Comparison of ENCODE assay signal across 8 cellular contexts in the genomic region with DNA sequence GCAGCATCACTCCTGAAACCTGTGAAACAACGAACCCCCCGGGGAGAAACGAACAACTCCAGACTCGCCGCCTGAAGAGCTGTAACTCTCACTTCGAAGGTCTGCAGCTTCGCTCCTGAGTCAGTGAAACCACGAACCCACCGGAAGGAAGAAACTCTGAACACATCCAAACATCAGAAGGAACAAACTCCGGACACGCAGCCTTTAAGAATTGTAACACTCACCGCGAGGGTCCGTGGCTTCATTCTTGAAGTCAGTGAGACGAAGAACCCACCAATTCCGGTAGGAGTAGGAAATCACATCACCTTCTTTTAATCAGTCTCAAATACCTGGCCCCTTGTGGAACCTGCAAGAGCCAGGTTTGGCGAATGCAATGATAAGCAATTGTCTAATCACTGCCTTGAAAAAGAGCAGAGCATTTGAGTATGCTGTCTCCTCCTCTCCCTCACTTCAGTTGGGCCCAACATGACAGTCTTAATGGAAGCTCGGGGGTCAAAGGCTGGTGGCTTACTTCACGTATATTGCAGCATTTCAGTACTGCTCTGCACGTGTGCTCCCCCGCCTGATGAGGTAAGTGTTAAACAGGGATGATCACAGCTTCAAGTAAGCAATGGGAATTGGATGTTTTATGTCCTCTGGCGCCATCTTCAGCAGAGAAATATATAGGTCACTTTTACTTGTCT. TPM values are rescaled to one million over a fixed set of nuclear protein-coding genes. Genes with fewer than 3 reads are reported as not detected.
A peak's percentile ranks its signal among the peaks of the same experiment; 100 is the strongest.
DNase-seq lines count a peak whose midpoint lies in the region; ATAC-seq, FAIRE-seq and TF ChIP-seq lines count a peak whose summit lies in the region.

No MANE protein-coding gene starts in this region.

- no peak overlapping the region for H3K27ac Mint-ChIP-seq in neural crest cell (ENCODE audit: unreplicated experiment)

- H3K9me3 ChIP-seq in OCI-LY1 (ENCODE audit: low read length) (no peaks in the 10 kb centered on the region), esophagus squamous epithelium (no peaks in the 10 kb centered on the region), thyroid gland (no peaks in the 10 kb centered on the region)

- no peaks in the 10 kb centered on the region for H3K4me1 Mint-ChIP-seq in neural crest cell

- no peaks in the 10 kb centered on the region for H3K9me2 ChIP-seq in OCI-LY1 (ENCODE audit: low read depth, low read length)

- no peak overlapping the region for H3K9ac ChIP-seq in OCI-LY1 (ENCODE audit: low read length)

- peak; percentile 96 for FAIRE-seq in G401.6 (lab: Jason Lieb, UNC)

- H3K4me1 ChIP-seq in OCI-LY1 (ENCODE audit: insufficient read depth, low read length, severe bottlenecking) (no peaks in the 10 kb centered on the region), esophagus squamous epithelium (peaks cover 0 to 9% (median 0%) of the 10 kb centered on the region in 3 donors), thyroid gland (no peaks in the 10 kb centered on the region)

- peak overlapping the region; percentile 30 for H3K4me3 ChIP-seq in Jurkat, Clone E6-1 (ENCODE audit: low read length)
- H3K4me3 ChIP-seq in OCI-LY1 (ENCODE audit: low read depth, low read length, poor library complexity, severe bottlenecking) (no peak overlapping the region), esophagus squamous epithelium (peak overlapping the region in 1 of 4 donors; percentile 10), thyroid gland (replicated peaks in 1 of 3) (no peak overlapping the region)

- DNase-seq in Jurkat, Clone E6-1 (ENCODE audit: low read depth, low spot score): peak; percentile 93
- DNase-seq in activated T-cell treated with anti-CD3 and anti-CD28 coated beads for 24 hours (ENCODE audit: low read depth) (peak; percentile 58), esophagus squamous epithelium (lab: John Stamatoyannopoulos, UW) (no peak), neural crest cell (ENCODE audit: low read depth, low spot score) (peak; percentile 36), thyroid gland (peak; percentile 26 to 34)

- peaks cover 35% of the 10 kb centered on the region for H3K27me3 Mint-ChIP-seq in neural crest cell (ENCODE audit: low read depth)

- H3K9me3 Mint-ChIP-seq in neural crest cell: no peaks in the 10 kb centered on the region

- no peaks in the 10 kb centered on the region for H3K36me3 Mint-ChIP-seq in neural crest cell (ENCODE audit: low read depth)

- peak; percentile 74 for TF ChIP-seq CTCF in OCI-LY1 (IDR thresholded peaks at IDR 0.05; ENCODE audit: low read length)
- peak; percentile 58 to 89 (median 69) for TF ChIP-seq CTCF in esophagus squamous epithelium (IDR thresholded peaks at IDR 0.05)
- peak; percentile 80 for TF ChIP-seq CTCF in neural crest cell (conservative IDR thresholded peaks at IDR 0.05)
- TF ChIP-seq CTCF in thyroid gland (IDR thresholded peaks at IDR 0.05): peak in 5 of 6 experiments; percentile 21 to 80 (median 62)

- H3K4me2 ChIP-seq in OCI-LY1 (ENCODE audit: low read length): no peak overlapping the region

- ATAC-seq in GM21825 (IDR thresholded peaks at IDR 0.05; ENCODE audit: unreplicated experiment): peak; percentile 96

- no peaks in the 10 kb centered on the region for H3F3A ChIP-seq in OCI-LY1 (ENCODE audit: insufficient read depth, low read length)

- intact Hi-C loops in esophagus squamous epithelium (cut with DNase I) (loop anchor here (5.0 kb wide), 1 partner anchor 44 kb away; no protein-coding TSS in a partner anchor), thyroid gland (cut with DNase I) (loop anchor here (5.0 kb wide), 2 partner anchors 39 to 284 kb away; no protein-coding TSS in a partner anchor)

- H3K4me3 Mint-ChIP-seq in neural crest cell: no peak overlapping the region

- no peaks in the 10 kb centered on the region for H3K36me3 ChIP-seq in OCI-LY1 (ENCODE audit: insufficient read depth, low read length)
- H3K36me3 ChIP-seq in esophagus squamous epithelium: no peaks in the 10 kb centered on the region
- H3K36me3 ChIP-seq in thyroid gland: no peaks in the 10 kb centered on the region

- WGBS in esophagus squamous epithelium, 2 donors: 40 to 63% methylated on average over 11 to 16 of the region's 22 CpGs
- 59 to 65% methylated on average over 22 of the region's 22 CpGs for WGBS in thyroid gland, 2 donors

- H3K27ac ChIP-seq in OCI-LY1 (ENCODE audit: low read depth, low read length, poor library complexity, severe bottlenecking) (no peak overlapping the region), esophagus squamous epithelium (no peak overlapping the region), thyroid gland (no peak overlapping the region)

- no peak overlapping the region for H2AFZ ChIP-seq in OCI-LY1 (ENCODE audit: low read length)

- no peaks in the 10 kb centered on the region for H4K20me1 ChIP-seq in OCI-LY1 (ENCODE audit: insufficient read depth, low read length)

- H3K27me3 ChIP-seq in OCI-LY1 (ENCODE audit: insufficient read depth, low read length) (0 out of 2 replicates have a peak, but pooled peaks cover 3% of the 10 kb centered on the region), esophagus squamous epithelium (no peaks in the 10 kb centered on the region), thyroid gland (no peaks in the 10 kb centered on the region)

- TF ChIP-seq POLR2A in esophagus squamous epithelium (IDR thresholded peaks at IDR 0.05) (no peak), thyroid gland (IDR thresholded peaks at IDR 0.05) (no peak)

- H3K79me2 ChIP-seq in OCI-LY1 (ENCODE audit: insufficient read depth, low read length): no peaks in the 10 kb centered on the region

RNA-seq across cellular contexts. Expression of a gene that starts 0.5 kb away (rescaled TPM):
- 0.96 TPM for polyA plus RNA-seq in Jurkat, Clone E6-1 (2012; ENCODE audit: insufficient read depth, insufficient read length)
- under 1 TPM in 1 of 4 donors, not detected in 3; 0.95 TPM for total RNA-seq in esophagus squamous epithelium
- not detected in 2 replicates for total RNA-seq in neural crest cell
- under 1 TPM in 1 of 4 donors, not detected in 3; 0.67 TPM for total RNA-seq in thyroid gland

RNA-seq across cellular contexts. Expression of a gene that starts 58.0 kb away (rescaled TPM):
- not detected for polyA plus RNA-seq in Jurkat, Clone E6-1 (2012; ENCODE audit: insufficient read depth, insufficient read length)
- total RNA-seq in esophagus squamous epithelium (1 to 10 TPM; 1.7 to 7.4 (median 4.9) TPM), neural crest cell (12.1 and 12.4 TPM in 2 replicates), thyroid gland (1 to 10 TPM; 7.3 to 8.6 (median 7.8) TPM)
